In genomic region chr6:97497713-97498331, GRCh38 we compare ENCODE assay signal across 8 cellular contexts.
A peak's percentile ranks its signal among the peaks of the same experiment; 100 is the strongest.
DNase-seq lines count a peak whose midpoint lies in the region; ATAC-seq, FAIRE-seq and TF ChIP-seq lines count a peak whose summit lies in the region.

No MANE protein-coding gene starts in this region.

- TF ChIP-seq CTCF in C4-2B (conservative IDR thresholded peaks at IDR 0.05) (peak; percentile 90), WERI-Rb-1 (IDR thresholded peaks at IDR 0.05; ENCODE audit: low read depth, low read length) (peak; percentile 80), bronchial epithelial cell (IDR thresholded peaks at IDR 0.05; ENCODE audit: insufficient read depth, low read length, severe bottlenecking) (peak; percentile 84), kidney epithelial cell (IDR thresholded peaks at IDR 0.05; ENCODE audit: insufficient read depth, low read length, poor library complexity, severe bottlenecking) (peak; percentile 91)

- FAIRE-seq in bronchial epithelial cell (lab: Jason Lieb, UNC): no peak

- H3K36me3 ChIP-seq in WERI-Rb-1 (no peaks in the 10 kb centered on the region), bronchial epithelial cell (ENCODE audit: control insufficient read depth, insufficient read depth, low read length) (no peaks in the 10 kb centered on the region), kidney epithelial cell (ENCODE audit: control insufficient read depth, insufficient read depth, low read length) (no peaks in the 10 kb centered on the region)

- no peak overlapping the region for H3K4me3 ChIP-seq in WERI-Rb-1 (ENCODE audit: low read depth, low read length)
- no peak overlapping the region for H3K4me3 ChIP-seq in bronchial epithelial cell (ENCODE audit: low read depth, low read length)
- H3K4me3 ChIP-seq in kidney epithelial cell (ENCODE audit: low read depth, low read length): no peak overlapping the region

- DNase-seq in NCI-H2171 (lab: John Stamatoyannopoulos, UW): peak; percentile 44
- peak; percentile 70 for DNase-seq in WERI-Rb-1
- peak; percentile 61 for DNase-seq in bronchial epithelial cell (ENCODE audit: low read depth)
- peak; percentile 18 for DNase-seq in kidney epithelial cell (ENCODE audit: low read depth)
- DNase-seq in stimulated activated CD4-positive, alpha-beta T cell treated with anti-CD3 and anti-CD28 coated beads, Interleukin-2, amount 100 ng/mL, for 24 hours: peak; percentile 62 to 67

- ATAC-seq in GM19043 (IDR thresholded peaks at IDR 0.05; ENCODE audit: low read depth, unreplicated experiment) (peak; percentile 95), HG03159 (IDR thresholded peaks at IDR 0.05; ENCODE audit: unreplicated experiment) (peak; percentile 99)

- H3K27ac ChIP-seq in C4-2B: no peak overlapping the region
- H3K27ac ChIP-seq in WERI-Rb-1: no peak overlapping the region

- H3K27me3 ChIP-seq in WERI-Rb-1 (ENCODE audit: insufficient read depth, low read depth, severe bottlenecking) (no peaks in the 10 kb centered on the region), bronchial epithelial cell (ENCODE audit: control insufficient read depth, insufficient read depth, low read length) (no peaks in the 10 kb centered on the region), kidney epithelial cell (ENCODE audit: control insufficient read depth, insufficient read depth, low read length) (no peaks in the 10 kb centered on the region)

- no peaks in the 10 kb centered on the region for H3K9me3 ChIP-seq in WERI-Rb-1 (ENCODE audit: severe bottlenecking)

Comparison
In these comparisons a context has a peak if more than half of its experiments do, and no peak if none do; other contexts are left out.
1. DNase-seq: peak in every context shown above with its lines; median percentile 70 in WERI-Rb-1; 64 in stimulated activated CD4-positive, alpha-beta T cell treated with anti-CD3 and anti-CD28 coated beads, Interleukin-2, amount 100 ng/mL, for 24 hours; 61 in bronchial epithelial cell; 44 in NCI-H2171; 18 in kidney epithelial cell.